In the genomic region with DNA sequence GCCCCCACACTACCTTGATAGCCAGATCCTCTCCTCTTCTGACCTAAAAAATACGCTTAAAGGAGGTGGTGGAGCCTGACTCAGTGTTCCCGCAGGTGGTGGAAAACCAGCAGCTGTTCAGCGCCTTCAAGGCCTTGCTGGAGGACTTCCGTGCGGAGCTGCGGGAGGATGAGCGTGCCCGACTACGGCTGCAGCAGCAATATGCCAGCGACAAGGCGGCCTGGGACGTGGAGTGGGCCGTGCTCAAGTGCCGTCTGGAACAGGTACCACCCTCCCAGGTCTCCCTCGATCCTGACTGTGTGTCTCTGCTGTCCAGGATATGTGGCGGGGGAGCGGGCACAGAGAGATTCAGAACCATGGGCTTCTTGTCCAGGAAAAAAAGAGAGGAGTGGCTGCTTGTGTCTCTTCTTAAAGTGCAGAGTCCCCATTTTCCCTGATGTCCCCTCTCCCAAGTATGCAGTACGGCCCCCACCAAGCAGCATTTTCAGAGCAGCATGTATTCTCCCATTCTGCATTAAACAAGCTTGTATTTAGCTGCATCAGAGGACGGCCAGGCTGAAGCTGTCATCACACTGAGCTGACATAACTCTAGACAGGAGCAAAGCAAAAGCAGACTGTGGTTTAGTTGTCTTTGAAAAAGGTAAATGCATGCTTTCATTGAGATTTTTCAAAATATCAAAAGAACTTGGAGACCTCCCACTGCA, we compare ENCODE assay signal across 16 cellular contexts.
DNase-seq lines count a peak whose midpoint lies in the region; TF ChIP-seq lines count a peak whose summit lies in the region.
"Had no signal": no experiment of that assay in that cellular context is flagged by ENCODE, and none has a peak within 500 bp of the region (broad histone marks: within the 10 kb centered on the region; RNA-seq: fewer than 3 reads in every experiment).

No MANE protein-coding gene starts in this region.

- H3K4me1 ChIP-seq in BLaER1 treated with 17β-estradiol and CSF1 and Interleukin-3, amounts not matched to agents 10 nM and 100 nM: peaks cover 7 to 76% (median 44%) of the 10 kb centered on the region in 10 experiments; a peak in 19 of 20 replicates
- H3K4me1 ChIP-seq in mesenchymal stem cell (ENCODE audit: control insufficient read depth, insufficient read depth, low read depth, low read length) (peaks cover 16% of the 10 kb centered on the region), breast epithelium (no peaks in the 10 kb centered on the region)

- no peak overlapping the region for H2BK120ac ChIP-seq in mesenchymal stem cell (ENCODE audit: low read depth, low read length)

- H3K79me1 ChIP-seq in mesenchymal stem cell (replicated peaks; ENCODE audit: low read length, poor library complexity, severe bottlenecking): peaks cover 9% of the 10 kb centered on the region

- H3K27me3 Mint-ChIP-seq in activated naive CD4-positive, alpha-beta T cell treated with anti-CD3 and anti-CD28 coated beads, Interleukin-2, amount 50 U/mL, for 24 hours: no peaks in the 10 kb centered on the region
- no peaks in the 10 kb centered on the region for H3K27me3 Mint-ChIP-seq in activated naive CD4-positive, alpha-beta T cell treated with anti-CD3 and anti-CD28 coated beads for 36 hours (ENCODE audit: low read depth)
- H3K27me3 Mint-ChIP-seq in osteocyte (ENCODE audit: unreplicated experiment): no peaks in the 10 kb centered on the region

- 97% methylated on average over 17 of the region's 19 CpGs for WGBS in mesenchymal stem cell

- H3K36me3 Mint-ChIP-seq in activated naive CD4-positive, alpha-beta T cell treated with anti-CD3 and anti-CD28 coated beads, Interleukin-2, amount 50 U/mL, for 24 hours: no peaks in the 10 kb centered on the region
- no peaks in the 10 kb centered on the region for H3K36me3 Mint-ChIP-seq in activated naive CD4-positive, alpha-beta T cell treated with anti-CD3 and anti-CD28 coated beads for 36 hours (ENCODE audit: low read depth)
- peaks cover 34% of the 10 kb centered on the region for H3K36me3 Mint-ChIP-seq in osteocyte (ENCODE audit: unreplicated experiment)

- H2AFZ ChIP-seq in mesenchymal stem cell (ENCODE audit: low read depth, low read length): no peak overlapping the region

- no peaks in the 10 kb centered on the region for H3K9me3 ChIP-seq in BLaER1 treated with 17β-estradiol and CSF1 and Interleukin-3, amounts not matched to agents 10 nM and 100 nM (replicated peaks in 1 of 11)
- no peaks in the 10 kb centered on the region for H3K9me3 ChIP-seq in mesenchymal stem cell (ENCODE audit: control insufficient read depth, low read length)
- no peaks in the 10 kb centered on the region for H3K9me3 ChIP-seq in breast epithelium

- peak overlapping the region in 4 of 11 experiments; percentile 13 to 43 (median 16); a peak in 3 of 22 replicates for H3K27ac ChIP-seq in BLaER1 treated with 17β-estradiol and CSF1 and Interleukin-3, amounts not matched to agents 10 nM and 100 nM
- no peak overlapping the region for H3K27ac ChIP-seq in mesenchymal stem cell (ENCODE audit: low read length, poor library complexity, severe bottlenecking)
- no peak overlapping the region for H3K27ac ChIP-seq in breast epithelium

- CTCF ChIA-PET in activated naive CD4-positive, alpha-beta T cell treated with anti-CD3 and anti-CD28 coated beads for 36 hours (lab: Charles Lee): interaction anchor here (1.3 kb wide), 1 partner anchor 181 kb away, joined by 5 read pairs; no protein-coding TSS in a partner anchor

- H3K27me3 ChIP-seq in BLaER1 treated with 17β-estradiol and CSF1 and Interleukin-3, amounts not matched to agents 10 nM and 100 nM: no peaks in the 10 kb centered on the region
- H3K27me3 ChIP-seq in mesenchymal stem cell (ENCODE audit: control insufficient read depth in 1 of 2, insufficient read depth in 1 of 2, low read length in 2 of 2): no peaks in the 10 kb centered on the region
- no peaks in the 10 kb centered on the region for H3K27me3 ChIP-seq in breast epithelium

- peaks cover 0 to 91% (median 0%) of the 10 kb centered on the region in 11 experiments; a peak in 8 of 22 replicates for H4K20me1 ChIP-seq in BLaER1 treated with 17β-estradiol and CSF1 and Interleukin-3, amounts not matched to agents 10 nM and 100 nM

- no peaks in the 10 kb centered on the region for H3K9me3 Mint-ChIP-seq in activated naive CD4-positive, alpha-beta T cell treated with anti-CD3 and anti-CD28 coated beads, Interleukin-2, amount 50 U/mL, for 24 hours
- H3K9me3 Mint-ChIP-seq in activated naive CD4-positive, alpha-beta T cell treated with anti-CD3 and anti-CD28 coated beads for 36 hours: no peaks in the 10 kb centered on the region
- no peaks in the 10 kb centered on the region for H3K9me3 Mint-ChIP-seq in osteocyte (ENCODE audit: unreplicated experiment)

- H3K18ac ChIP-seq in mesenchymal stem cell (ENCODE audit: low read depth in 1 of 2, low read length in 2 of 2): no peak overlapping the region

- H3K4me3 ChIP-seq in BLaER1 treated with 17β-estradiol and CSF1 and Interleukin-3, amounts not matched to agents 10 nM and 100 nM: no peak overlapping the region
- H3K4me3 ChIP-seq in mesenchymal stem cell (ENCODE audit: insufficient read depth in 1 of 2, low read depth in 1 of 2, low read length in 2 of 2) (no peak overlapping the region), breast epithelium (no peak overlapping the region)
- H3K4me3 ChIP-seq: GM12878 had no signal

- H2BK12ac ChIP-seq in mesenchymal stem cell (ENCODE audit: low read length in 2 of 2): no peak overlapping the region

- H3K23ac ChIP-seq in mesenchymal stem cell (ENCODE audit: low read length in 2 of 2): no peak overlapping the region

- H3K14ac ChIP-seq in mesenchymal stem cell (ENCODE audit: low read length in 2 of 2): no peak overlapping the region

- peak overlapping the region; percentile 2 for H4K91ac ChIP-seq in mesenchymal stem cell (ENCODE audit: low read length)

- no peak overlapping the region for H2BK5ac ChIP-seq in mesenchymal stem cell (ENCODE audit: low read depth, low read length, poor library complexity, severe bottlenecking)

- no peak for DNase-seq in activated naive CD4-positive, alpha-beta T cell treated with anti-CD3 and anti-CD28 coated beads for 36 hours
- DNase-seq in mesenchymal stem cell (no peak), osteocyte (ENCODE audit: extremely low spot score, unreplicated experiment) (no peak), NCI-H2029 (lab: John Stamatoyannopoulos, UW) (no peak), breast epithelium (ENCODE audit: low spot score in 2 of 2) (no peak), kidney tubule cell (ENCODE audit: low spot score) (no peak)
- DNase-seq: 8988T, Karpas-422, NCI-H1694 treated with DMSO at 0.1 percent for 48 hours, NCI-H2107, NCI-H446 treated with DMSO at 0.1 percent for 48 hours, NCI-H526 treated with DMSO at 0.1 percent for 48 hours, OCI-M1 had no signal

- peaks cover 0 to 100% (median 92%) of the 10 kb centered on the region in 11 experiments; a peak in 16 of 22 replicates for H3K36me3 ChIP-seq in BLaER1 treated with 17β-estradiol and CSF1 and Interleukin-3, amounts not matched to agents 10 nM and 100 nM
- H3K36me3 ChIP-seq in mesenchymal stem cell (ENCODE audit: control insufficient read depth in 1 of 2, insufficient read depth in 2 of 2, low read depth in 1 of 2, low read length in 2 of 2): peaks cover 41 to 95% of the 10 kb centered on the region in 2 experiments
- no peaks in the 10 kb centered on the region for H3K36me3 ChIP-seq in breast epithelium

- TF ChIP-seq CTCF in osteocyte (IDR thresholded peaks at IDR 0.05): no peak
- no peak for TF ChIP-seq CTCF in breast epithelium (IDR thresholded peaks at IDR 0.05)

- intact Hi-C loops in activated naive CD4-positive, alpha-beta T cell treated with anti-CD3 and anti-CD28 coated beads for 36 hours (cut with micrococcal nuclease): no loop called here
- intact Hi-C loops in breast epithelium (cut with DNase I; ENCODE audit: low total_unique reads): no loop called here

- peak overlapping the region; percentile 42 for H3K4me3 Mint-ChIP-seq in activated naive CD4-positive, alpha-beta T cell treated with anti-CD3 and anti-CD28 coated beads, Interleukin-2, amount 50 U/mL, for 24 hours
- H3K4me3 Mint-ChIP-seq in activated naive CD4-positive, alpha-beta T cell treated with anti-CD3 and anti-CD28 coated beads for 36 hours: no peak overlapping the region
- H3K4me3 Mint-ChIP-seq in osteocyte (ENCODE audit: unreplicated experiment): no peak overlapping the region

- H3K9ac ChIP-seq in BLaER1 treated with 17β-estradiol and CSF1 and Interleukin-3, amounts not matched to agents 10 nM and 100 nM: no peak overlapping the region
- no peak overlapping the region for H3K9ac ChIP-seq in mesenchymal stem cell (ENCODE audit: low read length)

- no peak for TF ChIP-seq POLR2A in breast epithelium (IDR thresholded peaks at IDR 0.05)

- H3K4me2 ChIP-seq in BLaER1 treated with 17β-estradiol and CSF1 and Interleukin-3, amounts not matched to agents 10 nM and 100 nM: peak overlapping the region in 10 of 11 experiments; percentile 18 to 59 (median 30); a peak in 14 of 22 replicates
- H3K4me2 ChIP-seq in mesenchymal stem cell (ENCODE audit: low read length, poor library complexity, severe bottlenecking): no peak overlapping the region

- H4K8ac ChIP-seq in mesenchymal stem cell (ENCODE audit: low read length): no peak overlapping the region

- H2BK15ac ChIP-seq in mesenchymal stem cell (ENCODE audit: low read depth, poor library complexity, severe bottlenecking): no peak overlapping the region

- H2AK5ac ChIP-seq in mesenchymal stem cell (ENCODE audit: low read length, severe bottlenecking): peak overlapping the region; percentile 11

- peaks cover 16% of the 10 kb centered on the region for H3K4me1 Mint-ChIP-seq in activated naive CD4-positive, alpha-beta T cell treated with anti-CD3 and anti-CD28 coated beads, Interleukin-2, amount 50 U/mL, for 24 hours
- H3K4me1 Mint-ChIP-seq in activated naive CD4-positive, alpha-beta T cell treated with anti-CD3 and anti-CD28 coated beads for 36 hours (ENCODE audit: low read depth): peaks cover 12% of the 10 kb centered on the region
- peaks cover 29% of the 10 kb centered on the region for H3K4me1 Mint-ChIP-seq in osteocyte (ENCODE audit: unreplicated experiment)

- no peak overlapping the region for H3K4ac ChIP-seq in mesenchymal stem cell (ENCODE audit: low read depth in 1 of 2, low read length in 2 of 2)

- H3K27ac Mint-ChIP-seq in activated naive CD4-positive, alpha-beta T cell treated with anti-CD3 and anti-CD28 coated beads, Interleukin-2, amount 50 U/mL, for 24 hours: no peak overlapping the region
- no peak overlapping the region for H3K27ac Mint-ChIP-seq in activated naive CD4-positive, alpha-beta T cell treated with anti-CD3 and anti-CD28 coated beads for 36 hours
- peak overlapping the region; percentile 15 for H3K27ac Mint-ChIP-seq in osteocyte (ENCODE audit: unreplicated experiment)
